Comparison of ENCODE assay signal across 8 cellular contexts in genomic region chr12:57766464-57767311, GRCh38. TPM values are rescaled to one million over a fixed set of nuclear protein-coding genes. Genes with fewer than 3 reads are reported as not detected.
DNase-seq lines count a peak whose midpoint lies in the region; ATAC-seq, FAIRE-seq and TF ChIP-seq lines count a peak whose summit lies in the region.

Gene CYP27B1 (minus strand): TSS chr12:57767078. CDS start chr12:57767041, 37 bp downstream.

- 88% methylated on average over 30 of the region's 38 CpGs for WGBS in HepG2 (ENCODE audit: low lambda C conversion rate)
- WGBS in aorta, 2 donors, result 4% methylated on average over 38 of the region's 38 CpGs

- H3K4me3 ChIP-seq in Caco-2 (ENCODE audit: low read depth, low read length) (peak within 1 kb of the TSS; percentile 57), NB4 (ENCODE audit: low read depth, low read length) (peak within 1 kb of the TSS; percentile 1), brain microvascular endothelial cell (ENCODE audit: low read depth, low read length) (peak within 1 kb of the TSS; percentile 31), HepG2 (replicated peaks in 1 of 3; ENCODE audit: insufficient read depth in 1 of 3, low read depth in 2 of 3, low read length in 3 of 3) (peak within 1 kb of the TSS; percentile 53 to 78 (median 60); a peak in 5 of 6 replicates), aorta (ENCODE audit: low read length in 2 of 2) (peak within 1 kb of the TSS in 1 of 2 donors; percentile 10)

- peaks cover 13% of the 10 kb centered on the region; the same call in 1 of the 2 replicates for H3K4me1 ChIP-seq in Caco-2
- H3K4me1 ChIP-seq in HepG2 (ENCODE audit: insufficient read depth, low read length), result peaks cover 38% of the 10 kb centered on the region
- no peaks in the 10 kb centered on the region for H3K4me1 ChIP-seq in aorta (ENCODE audit: control insufficient read depth in 1 of 2, insufficient read depth in 2 of 2, low read length in 2 of 2)

- H2AFZ ChIP-seq in HepG2 (ENCODE audit: low read length), result no peak within 1 kb of the TSS

- in situ Hi-C loops in brain microvascular endothelial cell (cut with HindIII; ENCODE audit: low pct_ligation_motif_present, low sequenced_read_pairs) (no loop called here), HepG2 (cut with HindIII; ENCODE audit: extremely low pct_ligation_motif_present, low pct_unique_long_range_greater_than_20kb) (no loop called here), GM13976 (cut with MboI; ENCODE audit: low sequenced_read_pairs, unreplicated experiment) (no loop called here)

- no peak for FAIRE-seq in HepG2 (lab: Jason Lieb, UNC)

- no peaks in the 10 kb centered on the region for H3K9me3 ChIP-seq in Caco-2
- H3K9me3 ChIP-seq in HepG2 (ENCODE audit: low read length), result no peaks in the 10 kb centered on the region
- no peaks in the 10 kb centered on the region for H3K9me3 ChIP-seq in aorta (ENCODE audit: control insufficient read depth, low read length)

- intact Hi-C loops in Caco-2 (cut with micrococcal nuclease; ENCODE audit: unreplicated experiment), result loop anchor here (2.0 kb wide), 1 partner anchor 14 kb away; the partner anchor contains the start of gene CDK4
- intact Hi-C loops in HepG2 (cut with micrococcal nuclease; ENCODE audit: unreplicated experiment), result no loop called here
- intact Hi-C loops in aorta (cut with DNase I), result no loop called here

- H4K20me1 ChIP-seq in HepG2 (ENCODE audit: insufficient read depth, low read length), result no peaks in the 10 kb centered on the region

- peaks cover 22% of the 10 kb centered on the region for H3K36me3 Mint-ChIP-seq in Caco-2 (ENCODE audit: insufficient read depth, unreplicated experiment)

- ATAC-seq in HepG2 (no peak), aorta (ENCODE audit: low FRiP score) (peak; percentile 17)

- H3K27ac ChIP-seq in brain microvascular endothelial cell, result no peak within 1 kb of the TSS
- H3K27ac ChIP-seq in HepG2 (ENCODE audit: extremely low read length, insufficient read depth, low read length), result no peak within 1 kb of the TSS
- H3K27ac ChIP-seq in aorta (ENCODE audit: low read depth in 1 of 2, low read length in 2 of 2), result no peak within 1 kb of the TSS

- TF ChIP-seq POLR2A in NB4 (IDR thresholded peaks at IDR 0.05; ENCODE audit: extremely low read depth, insufficient read length), result no peak
- no peak for TF ChIP-seq POLR2A in HepG2 (IDR thresholded peaks at IDR 0.05; ENCODE audit: insufficient read depth in 1 of 2, low read depth in 2 of 2, low read length in 2 of 2)

- CTCF ChIA-PET in Caco-2 (lab: Charles Lee) (interaction anchor here (0.6 to 1.6 kb wide), 2 partner anchors 10 to 24 kb away, joined by 3 to 8 read pairs; no protein-coding TSS in a partner anchor), HepG2 (lab: Yijun Ruan, JAX; ENCODE audit: low intra/inter-chr PET ratio, low total read pairs) (no interaction called here)

- BruUV-seq in Caco-2 (replicated peaks; lab: Mats Ljungman, UMichigan), result no TSS peak
- BruUV-seq in HepG2 (replicated peaks; lab: Mats Ljungman, UMichigan), result no TSS peak

- no peak for TF ChIP-seq RAD21 in HepG2 (CRISPR knock-in tag; IDR thresholded peaks at IDR 0.05)

- TF ChIP-seq CTCF in Caco-2 (IDR thresholded peaks at IDR 0.05; ENCODE audit: insufficient read depth in 1 of 2, low read depth in 1 of 2, low read length in 1 of 2, severe bottlenecking in 1 of 2, unreplicated experiment in 1 of 2) (no peak), NB4 (IDR thresholded peaks at IDR 0.05; ENCODE audit: low read depth, low read length) (no peak), brain microvascular endothelial cell (IDR thresholded peaks at IDR 0.05; ENCODE audit: low read depth, low read length, missing control alignments) (no peak), HepG2 (CRISPR knock-in tag; IDR thresholded peaks at IDR 0.05) (no peak), GM13976 (IDR thresholded peaks at IDR 0.05; ENCODE audit: borderline replicate concordance, control extremely low read depth, extremely low read depth, insufficient read depth, missing control alignments) (no peak)

- H3K9ac ChIP-seq in HepG2 (ENCODE audit: insufficient read depth, low read depth, low read length), result peak within 1 kb of the TSS; percentile 50; the same call in 1 of the 2 replicates

- DNase-seq in Caco-2 (peak in 1 of 2 experiments; percentile 42), NB4 (ENCODE audit: low read depth) (peak; percentile 88), brain microvascular endothelial cell (no peak), HepG2 (ENCODE audit: low spot score) (no peak), aorta (peak in 1 of 2 donors; percentile 83), DMS153 treated with DMSO at 0.1 percent for 48 hours (lab: John Stamatoyannopoulos, UW; ENCODE audit: unreplicated experiment) (no peak), NCI-H1436 treated with DMSO at 0.1 percent for 48 hours (lab: John Stamatoyannopoulos, UW) (no peak), GM13976 (ENCODE audit: low spot score) (no peak)

- H3K36me3 ChIP-seq in Caco-2 (ENCODE audit: control insufficient read depth, insufficient read depth, low read length) (peaks cover 3% of the 10 kb centered on the region), brain microvascular endothelial cell (replicated peaks) (peaks cover 10% of the 10 kb centered on the region), HepG2 (replicated peaks in 1 of 2; ENCODE audit: control insufficient read depth in 1 of 2, insufficient read depth in 2 of 2, low read length in 2 of 2) (peaks cover 14 to 18% of the 10 kb centered on the region in 2 experiments), aorta (ENCODE audit: control insufficient read depth in 1 of 2, insufficient read depth in 2 of 2, low read length in 1 of 2) (no peaks in the 10 kb centered on the region)

- no peaks in the 10 kb centered on the region for H3K27me3 Mint-ChIP-seq in Caco-2 (ENCODE audit: insufficient read depth, unreplicated experiment)

- H3K79me2 ChIP-seq in HepG2 (ENCODE audit: insufficient read depth, low read length), result peaks cover 13% of the 10 kb centered on the region

- peak within 1 kb of the TSS; percentile 95 for H3K4me2 ChIP-seq in HepG2 (ENCODE audit: low read depth, low read length)

- POLR2A ChIA-PET in Caco-2 (lab: Charles Lee), result no interaction called here
- POLR2A ChIA-PET in HepG2 (lab: Yijun Ruan, JAX), result interaction anchor here (2.0 kb wide), 1 partner anchor 10 kb away, joined by 9 read pairs; no protein-coding TSS in a partner anchor

- H3K4me1 Mint-ChIP-seq in Caco-2 (ENCODE audit: low read depth, unreplicated experiment), result peaks cover 14% of the 10 kb centered on the region

- H3K27ac Mint-ChIP-seq in Caco-2 (ENCODE audit: unreplicated experiment), result peak within 1 kb of the TSS; percentile 54

- H3K27me3 ChIP-seq in Caco-2 (replicated peaks; ENCODE audit: control insufficient read depth, insufficient read depth, low read length) (no peaks in the 10 kb centered on the region), brain microvascular endothelial cell (replicated peaks) (peaks cover 27% of the 10 kb centered on the region), HepG2 (ENCODE audit: control insufficient read depth in 1 of 2, insufficient read depth in 2 of 2, low read length in 2 of 2) (peaks cover 0 to 6% of the 10 kb centered on the region in 2 experiments; a peak in 2 of 5 replicates), aorta (ENCODE audit: control insufficient read depth in 1 of 2, insufficient read depth in 2 of 2, low read length in 1 of 2) (no peaks in the 10 kb centered on the region)

- peak within 1 kb of the TSS; percentile 90 for H3K4me3 Mint-ChIP-seq in Caco-2 (ENCODE audit: unreplicated experiment)

- no peaks in the 10 kb centered on the region for H3K9me3 Mint-ChIP-seq in Caco-2 (ENCODE audit: unreplicated experiment)

- TF ChIP-seq EP300 in HepG2 (IDR thresholded peaks at IDR 0.05; ENCODE audit: low read depth in 2 of 2, low read length in 2 of 2) (no peak), HepG2 (CRISPR knock-in tag; IDR thresholded peaks at IDR 0.05; ENCODE audit: borderline replicate concordance) (no peak)

TF ChIP-seq in HepG2, 621 proteins besides CTCF, POLR2A, EP300 and RAD21 (continues in another document):
- no peak for TF ChIP-seq TEAD2 (CRISPR knock-in tag; IDR thresholded peaks at IDR 0.05)
- no peak for TF ChIP-seq FLYWCH1 (CRISPR knock-in tag; IDR thresholded peaks at IDR 0.05)

RNA-seq across cellular contexts. Expression of gene CYP27B1, which starts in this region (rescaled TPM):
- 6.9 and 7.1 TPM in 2 replicates for total RNA-seq in Caco-2 (2022)
- 0.97 and 2.3 TPM in 2 replicates for total RNA-seq in HepG2 (2016; rRNA removed; fragmentation: Illumina TruSeq; extraction: Trizol)
- 0.51 and 0.53 TPM in 2 replicates for total RNA-seq in HepG2 (2016; cell fraction: cytosol; rRNA removed; fragmentation: Illumina TruSeq; extraction: Trizol; ENCODE audit: low read depth)
- total RNA-seq in HepG2 (2016; cell fraction: insoluble cytoplasmic fraction; rRNA removed; fragmentation: Illumina TruSeq; extraction: Trizol), result 0.70 and 2.8 TPM in 2 replicates
- 0.79 and 0.83 TPM in 2 replicates for total RNA-seq in HepG2 (2016; cell fraction: membrane; rRNA removed; fragmentation: Illumina TruSeq; extraction: Trizol)
- 4.1 and 5.2 TPM in 2 replicates for total RNA-seq in HepG2 (2016; cell fraction: nucleus; rRNA removed; fragmentation: Illumina TruSeq; extraction: Trizol)
- polyA plus RNA-seq in HepG2 (2011; rRNA removed), result 3.0 and 3.4 TPM in 2 replicates
- polyA plus RNA-seq in HepG2 (2011; cell fraction: cytosol; rRNA removed), result 0.86 and 1.2 TPM in 2 replicates
- 19.6 and 23.7 TPM in 2 replicates for polyA plus RNA-seq in HepG2 (2011; cell fraction: nucleus; rRNA removed)
- polyA plus RNA-seq in HepG2 (2012), result 1.4 and 2.3 TPM in 2 replicates
- 0.29 and 0.36 TPM in 2 replicates for polyA plus RNA-seq in HepG2 (2016; cell fraction: cytosol; fragmentation: Illumina TruSeq; extraction: Trizol; ENCODE audit: low read depth)
- 1.1 and 1.2 TPM in 2 replicates for polyA plus RNA-seq in HepG2 (2016; cell fraction: insoluble cytoplasmic fraction; fragmentation: Illumina TruSeq; extraction: Trizol; ENCODE audit: low read depth)
- 0.59 and 0.77 TPM in 2 replicates for polyA plus RNA-seq in HepG2 (2016; cell fraction: membrane; fragmentation: Illumina TruSeq; extraction: Trizol; ENCODE audit: low read depth)
- polyA plus RNA-seq in HepG2 (2016; cell fraction: nucleus; fragmentation: Illumina TruSeq; extraction: Trizol; ENCODE audit: insufficient read depth, low read depth), result 6.9 and 9.0 TPM in 2 replicates
- polyA minus RNA-seq in HepG2 (2011; rRNA and poly(A)+ RNA removed; ENCODE audit: low replicate concordance), result 5.9 and 7.2 TPM in 2 replicates
- 0.40 and 1.9 TPM in 2 replicates for polyA minus RNA-seq in HepG2 (2011; cell fraction: cytosol; rRNA and poly(A)+ RNA removed)
- polyA minus RNA-seq in HepG2 (2011; cell fraction: nucleus; rRNA and poly(A)+ RNA removed), result 15.7 and 19.3 TPM in 2 replicates
- 1 to 10 TPM in 1 of 2 donors, under 1 TPM in 1; 0.94 to 1.5 TPM for total RNA-seq in aorta
- polyA plus RNA-seq in aorta, result under 1 TPM in 1 of 2 donors, not detected in 1; 0.28 TPM
